ENCODE assay signal across 29 cellular contexts in the genomic region with DNA sequence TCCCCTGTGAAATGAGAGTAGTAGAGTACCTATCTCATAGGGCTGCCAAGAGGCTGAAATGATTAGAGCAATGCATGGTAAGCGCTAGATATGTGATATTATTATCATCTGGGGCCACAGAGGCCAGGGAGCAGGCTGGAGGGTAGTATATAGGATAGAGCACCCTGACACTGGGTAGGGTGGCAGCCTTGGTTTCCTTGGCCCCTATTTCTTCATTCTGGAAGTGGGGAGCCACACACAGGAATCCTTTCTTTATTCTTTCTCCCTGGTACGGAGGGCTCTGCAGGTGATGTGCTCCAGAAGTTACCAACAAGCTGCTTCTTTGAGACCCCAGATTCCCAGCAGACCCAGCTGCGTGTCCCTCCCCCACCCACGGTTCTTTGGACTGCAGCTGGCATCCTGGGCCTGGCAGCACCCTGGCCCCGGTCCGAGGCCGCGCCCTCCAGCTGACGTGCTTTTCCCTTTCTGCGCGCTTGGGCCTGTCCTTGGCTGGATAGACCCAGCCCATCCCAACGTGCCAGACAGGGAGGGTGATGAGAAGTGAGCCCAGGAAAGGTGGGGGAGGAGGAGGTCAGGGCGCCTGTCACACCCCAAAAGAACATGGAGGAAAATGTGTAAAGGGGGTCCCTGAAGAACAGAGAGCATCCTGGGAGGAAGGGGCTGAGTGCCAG. TPM values are rescaled to one million over a fixed set of nuclear protein-coding genes. Genes with fewer than 3 reads are reported as not detected.
DNase-seq lines count a peak whose midpoint lies in the region; TF ChIP-seq lines count a peak whose summit lies in the region.
"Had no signal": no experiment of that assay in that cellular context is flagged by ENCODE, and none has a peak within 500 bp of the region (broad histone marks: within the 10 kb centered on the region; RNA-seq: fewer than 3 reads in every experiment).

No MANE protein-coding gene starts in this region.

- TF ChIP-seq CTCF in suprapubic skin (IDR thresholded peaks at IDR 0.05) = no peak

- no peak for TF ChIP-seq POLR2A in suprapubic skin (IDR thresholded peaks at IDR 0.05)

- H3K4me3 ChIP-seq in suprapubic skin = no peak overlapping the region
- H3K4me3 ChIP-seq: GM12878, heart right ventricle, sigmoid colon had no signal

- WGBS in suprapubic skin = 59% methylated on average over 13 of the region's 13 CpGs

- H3K9me3 ChIP-seq in suprapubic skin = no peaks in the 10 kb centered on the region
- H3K9me3 ChIP-seq: heart right ventricle, sigmoid colon had no signal

- peaks cover 75% of the 10 kb centered on the region for H3K4me1 ChIP-seq in suprapubic skin
- H3K4me1 ChIP-seq: parathyroid adenoma, sigmoid colon had no signal

- TF ChIP-seq EP300 in suprapubic skin (IDR thresholded peaks at IDR 0.05) = no peak

- peak; percentile 27 for DNase-seq in NCI-H1694 treated with DMSO at 0.1 percent for 48 hours (lab: John Stamatoyannopoulos, UW)
- no peak for DNase-seq in NCI-H1694 (lab: John Stamatoyannopoulos, UW)
- no peak for DNase-seq in epithelial cell of prostate (ENCODE audit: low read depth, low spot score)
- peak; percentile 65 for DNase-seq in mucosa of gallbladder (ENCODE audit: low spot score)
- no peak for DNase-seq in suprapubic skin (ENCODE audit: low spot score in 2 of 2)
- no peak for DNase-seq in stimulated activated CD4-positive, alpha-beta T cell treated with anti-CD3 and anti-CD28 coated beads, Interleukin-4, amount 100 ng/mL, for 24 hours
- DNase-seq in DMS114 treated with DMSO at 0.1 percent for 48 hours (lab: John Stamatoyannopoulos, UW; ENCODE audit: unreplicated experiment) = no peak
- DNase-seq in MV-4-11 (lab: John Stamatoyannopoulos, UW) = no peak
- DNase-seq: activated B cell treated with CpG ODN at 0.5 μM for 24 hours; activated CD4-positive, alpha-beta T cell treated with anti-CD3 and anti-CD28 coated beads, Interleukin-2, amount 50 U/mL, for 48 hours; activated CD8-positive, alpha-beta memory T cell treated with anti-CD3 and anti-CD28 coated beads, Interleukin-2, amount 50 U/mL, for 4 hours; AML-193; heart right ventricle; KBM-7; NCI-H187 treated with DMSO at 0.1 percent for 48 hours; NCI-H226; NCI-H748 treated with DMSO at 0.1 percent for 48 hours; nephron progenitor cell; SHP77; stimulated activated CD8-positive, alpha-beta memory T cell treated with anti-CD3 and anti-CD28 coated beads, Interleukin-4, amount 100 ng/mL, for 48 hours; SW 1271; T1000 had no signal

- H3K27ac ChIP-seq in epithelial cell of prostate = peak overlapping the region; percentile 63
- H3K27ac ChIP-seq in suprapubic skin = peak overlapping the region; percentile 66
- H3K27ac ChIP-seq: heart right ventricle, parathyroid adenoma, sigmoid colon had no signal

- H3K36me3 ChIP-seq in suprapubic skin = no peaks in the 10 kb centered on the region
- H3K36me3 ChIP-seq: heart right ventricle, sigmoid colon had no signal

- H3K27me3 ChIP-seq in suprapubic skin = peaks cover 2% of the 10 kb centered on the region

RNA-seq across cellular contexts. Expression of a gene that starts 18.2 kb away (rescaled TPM):
- total RNA-seq in mucosa of gallbladder = 152 TPM
- 100 to 1,000 TPM; 110 to 137 (median 117) TPM for total RNA-seq in suprapubic skin
- total RNA-seq: HT1080 had no signal

RNA-seq across cellular contexts. Expression of a gene that starts 40.1 kb away (rescaled TPM):
- 0.66 TPM for total RNA-seq in mucosa of gallbladder
- total RNA-seq in suprapubic skin = not detected
- total RNA-seq: GM12878, H4, heart right ventricle, HT1080, left lobe of liver, sigmoid colon, ureter had no signal

Comparison
In these comparisons a context has a peak if more than half of its experiments do, and no peak if none do; other contexts are left out.
1. DNase-seq: peak in NCI-H1694 treated with DMSO at 0.1 percent for 48 hours (single experiment) and mucosa of gallbladder (single experiment); none in NCI-H1694 (single experiment), epithelial cell of prostate (single experiment), suprapubic skin (0 of 2), stimulated activated CD4-positive, alpha-beta T cell treated with anti-CD3 and anti-CD28 coated beads, Interleukin-4, amount 100 ng/mL, for 24 hours (single experiment), DMS114 treated with DMSO at 0.1 percent for 48 hours (single experiment) and MV-4-11 (single experiment).